Comparison of ENCODE assay signal across 11 cellular contexts in the genomic region with DNA sequence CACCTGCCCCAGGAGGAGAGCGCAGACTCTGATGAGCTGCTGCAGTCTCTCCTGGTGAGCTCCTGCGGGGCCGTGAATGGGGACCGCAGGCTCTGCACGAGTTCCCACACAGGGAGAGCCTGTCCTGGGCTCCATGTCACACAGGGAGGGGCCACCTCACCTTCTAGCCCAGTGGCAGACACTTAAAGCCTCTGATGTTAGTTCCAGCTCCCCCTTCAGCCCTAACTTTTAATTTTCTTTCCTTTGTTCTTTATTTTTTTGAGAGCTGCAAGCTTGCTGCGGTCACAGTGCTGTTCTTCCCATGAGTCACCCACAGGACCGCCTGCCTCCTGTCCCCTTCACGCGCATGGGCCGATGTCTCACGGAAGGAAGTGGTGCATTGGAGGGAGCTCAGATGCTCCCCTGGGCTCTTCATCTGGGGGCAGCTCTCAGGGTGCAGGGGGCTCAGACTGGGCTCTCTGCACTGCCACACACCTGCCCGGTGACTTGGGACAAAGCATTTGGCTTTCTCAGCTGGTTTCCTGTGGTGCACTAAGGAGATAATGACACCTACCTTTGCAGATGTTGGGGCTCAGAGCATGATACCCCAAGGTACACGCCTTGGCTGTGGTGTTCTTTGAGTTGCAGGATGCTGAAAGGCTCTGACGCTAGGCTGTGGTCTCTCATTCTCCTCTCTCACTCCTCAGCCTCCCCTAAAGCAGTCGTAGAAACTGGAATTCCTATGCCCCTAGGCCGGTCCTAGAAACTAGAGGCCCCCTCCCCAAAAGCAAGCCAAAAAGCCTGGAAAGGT. TPM values are rescaled to one million over a fixed set of nuclear protein-coding genes. Genes with fewer than 3 reads are reported as not detected.
A peak's percentile ranks its signal among the peaks of the same experiment; 100 is the strongest.
DNase-seq lines count a peak whose midpoint lies in the region; ATAC-seq lines count a peak whose summit lies in the region.
"Had no signal": no experiment of that assay in that cellular context is flagged by ENCODE, and none has a peak within 500 bp of the region (broad histone marks: within the 10 kb centered on the region; RNA-seq: fewer than 3 reads in every experiment).

No MANE protein-coding gene starts in this region.

- CTCF ChIA-PET in CD8-positive, alpha-beta memory T cell (lab: Charles Lee) = interaction anchor here (1.3 to 1.6 kb wide), 2 partner anchors 12 to 36 kb away, joined by 9 to 11 read pairs; no protein-coding TSS in a partner anchor
- CTCF ChIA-PET in T-cell (lab: Charles Lee) = interaction anchor here (1.0 to 1.5 kb wide), 2 partner anchors 20 to 30 kb away, joined by 4 read pairs; no protein-coding TSS in a partner anchor

- H3K27me3 ChIP-seq in CD8-positive, alpha-beta memory T cell (ENCODE audit: insufficient read depth, low read length, poor library complexity, severe bottlenecking) = no peaks in the 10 kb centered on the region
- H3K27me3 ChIP-seq: pancreas, vagina had no signal

- H3K27ac Mint-ChIP-seq in CD8-positive, alpha-beta memory T cell = peak overlapping the region; percentile 26 to 97 (median 76)
- peak overlapping the region; percentile 70 to 93 for H3K27ac Mint-ChIP-seq in T-cell

- H3K36me3 Mint-ChIP-seq in CD8-positive, alpha-beta memory T cell = no peaks in the 10 kb centered on the region
- H3K36me3 Mint-ChIP-seq in T-cell = no peaks in the 10 kb centered on the region

- peaks cover 10 to 33% (median 18%) of the 10 kb centered on the region in 3 donors for H3K4me1 Mint-ChIP-seq in CD8-positive, alpha-beta memory T cell
- H3K4me1 Mint-ChIP-seq in T-cell = peaks cover 10 to 37% (median 16%) of the 10 kb centered on the region in 3 donors

- POLR2A ChIA-PET in CD8-positive, alpha-beta memory T cell (lab: Charles Lee) = no interaction called here
- POLR2A ChIA-PET in T-cell (lab: Charles Lee) = no interaction called here

- no peaks in the 10 kb centered on the region for H3K4me1 ChIP-seq in CD8-positive, alpha-beta memory T cell (ENCODE audit: insufficient read depth, low read length)
- H3K4me1 ChIP-seq: pancreas, vagina had no signal

- peak overlapping the region in 4 of 7 donors; percentile 33 to 89 (median 56) for H3K4me3 Mint-ChIP-seq in CD8-positive, alpha-beta memory T cell
- peak overlapping the region in 2 of 3 donors; percentile 49 to 54 for H3K4me3 Mint-ChIP-seq in T-cell

- H3K4me3 ChIP-seq in CD8-positive, alpha-beta memory T cell (ENCODE audit: low read length) = no peak overlapping the region
- H3K4me3 ChIP-seq: pancreas, vagina had no signal

- H3K9me3 Mint-ChIP-seq in CD8-positive, alpha-beta memory T cell = peaks cover 0 to 2% (median 0%) of the 10 kb centered on the region in 5 donors
- no peaks in the 10 kb centered on the region for H3K9me3 Mint-ChIP-seq in T-cell

- peak in 3 of 5 donors; percentile 32 to 75 (median 62) for DNase-seq in CD8-positive, alpha-beta memory T cell
- DNase-seq in T-cell = peak in 19 of 34 experiments; percentile 6 to 59 (median 31)
- peak; percentile 64 for DNase-seq in activated gamma-delta T cell treated with anti-CD3 and anti-CD28 coated beads, Interleukin-2, amount 50 U/mL, for 16 hours (ENCODE audit: low read depth)
- DNase-seq in posterior vena cava (ENCODE audit: low spot score) = peak; percentile 71
- DNase-seq in OCI-M1 (lab: John Stamatoyannopoulos, UW) = no peak
- DNase-seq: pancreas had no signal

- intact Hi-C loops in posterior vena cava (cut with DNase I) = no loop called here

- H3K27me3 Mint-ChIP-seq in CD8-positive, alpha-beta memory T cell = peaks cover 0 to 7% of the 10 kb centered on the region in 2 donors
- H3K27me3 Mint-ChIP-seq in T-cell = peaks cover 6 to 10% of the 10 kb centered on the region in 2 donors

- no peak overlapping the region for H3K27ac ChIP-seq in CD8-positive, alpha-beta memory T cell (ENCODE audit: low read depth, low read length)
- H3K27ac ChIP-seq: C4-2B, pancreas, vagina had no signal

- H3K9me3 ChIP-seq in CD8-positive, alpha-beta memory T cell (ENCODE audit: low read length) = no peaks in the 10 kb centered on the region
- H3K9me3 ChIP-seq: pancreas, vagina had no signal

- H3K36me3 ChIP-seq in CD8-positive, alpha-beta memory T cell (ENCODE audit: insufficient read depth, low read length) = no peaks in the 10 kb centered on the region
- H3K36me3 ChIP-seq: pancreas, vagina had no signal

- ATAC-seq in T-cell (replicated peaks in 1 of 4) = peak; percentile 82 to 87 (median 85)
- ATAC-seq in GM21717 (IDR thresholded peaks at IDR 0.05; ENCODE audit: unreplicated experiment) = no peak
- no peak for ATAC-seq in GM19023 (IDR thresholded peaks at IDR 0.05; ENCODE audit: unreplicated experiment)
- no peak for ATAC-seq in GM21825 (IDR thresholded peaks at IDR 0.05; ENCODE audit: unreplicated experiment)
- ATAC-seq: pancreas had no signal

RNA-seq across cellular contexts. Expression of a gene that starts 37.2 kb away (rescaled TPM):
- under 1 TPM; 0.39 to 1.00 TPM for total RNA-seq in CD8-positive, alpha-beta memory T cell
- 3.3 TPM for polyA plus RNA-seq in CD8-positive, alpha-beta memory T cell
- 1 to 10 TPM in 3 of 5 donors, under 1 TPM in 2; 0.21 to 5.4 (median 1.3) TPM for total RNA-seq in T-cell
- total RNA-seq in posterior vena cava = 10 to 100 TPM; 75.3 to 85.8 TPM

Comparison
In these comparisons a context has a peak if more than half of its experiments do, and no peak if none do; other contexts are left out.
1. ATAC-seq: peak in T-cell (4 of 4); none in GM21717 (single experiment), GM19023 (single experiment) and GM21825 (single experiment).
2. RNA of a gene that starts 37.2 kb away (total RNA-seq): 75.3 to 85.8 TPM in posterior vena cava; 0.21 to 5.4 TPM in T-cell and 0.39 to 1.00 TPM in CD8-positive, alpha-beta memory T cell; every median in the first group is over 10 times any median in the second.